19 cellular contexts compared by ENCODE assay signal in genomic region chr1:61208815-61209214, GRCh38.
"Had no signal": no experiment of that assay in that cellular context is flagged by ENCODE, and none has a peak within 500 bp of the region (broad histone marks: within the 10 kb centered on the region; RNA-seq: fewer than 3 reads in every experiment).

No MANE protein-coding gene starts in this region.

- H3K4me2 ChIP-seq: hepatocyte, neural progenitor cell had no signal

- H3K79me2 ChIP-seq: parathyroid adenoma had no signal

- H3K36me3 ChIP-seq: neural progenitor cell, prostate gland, right lobe of liver, spleen had no signal

- DNase-seq: cerebellar nuclear complex; erythroblast; foreskin keratinocyte; left colon; natural killer cell; occipital lobe; right lobe of liver; spleen; stimulated activated CD4-positive, alpha-beta T cell treated with anti-CD3 and anti-CD28 coated beads, Interleukin-15, amount 100 ng/mL, for 24 hours; stimulated activated CD4-positive, alpha-beta T cell treated with anti-CD3 and anti-CD28 coated beads, Interleukin-1b, Interleukin-23, amount 100 ng/mL, for 48 hours; stimulated activated CD4-positive, alpha-beta T cell treated with anti-CD3 and anti-CD28 coated beads, Interleukin-4, amount 100 ng/mL, for 24 hours; testis had no signal

- H3K4me3 ChIP-seq: hepatocyte, neural progenitor cell, prostate gland, right lobe of liver, spleen, testis had no signal

- H3K9ac ChIP-seq: neural progenitor cell, parathyroid adenoma had no signal

- H3K27me3 ChIP-seq: foreskin keratinocyte, hepatocyte, neural progenitor cell, right lobe of liver, spleen, testis had no signal

- FAIRE-seq: colon, urothelium cell line had no signal

- H3K4me1 ChIP-seq: neural progenitor cell, prostate gland, spleen, testis had no signal

- H3K9me3 ChIP-seq: prostate gland, right lobe of liver, spleen, testis had no signal

- ATAC-seq: foreskin keratinocyte; left colon; natural killer cell; stimulated activated memory B cell treated with anti-CD40 and anti-IgM and Interleukin-4, amounts not matched to agents 10 μg/mL and 1 μg/mL and 100 μg/mL, for 72 hours had no signal

- H2AFZ ChIP-seq: hepatocyte, neural progenitor cell, parathyroid adenoma had no signal

- H3K27ac ChIP-seq: foreskin keratinocyte, hepatocyte, neural progenitor cell, parathyroid adenoma, prostate gland, right lobe of liver, spleen, testis had no signal
